1 cellular context compared by ENCODE assay signal in the genomic region with DNA sequence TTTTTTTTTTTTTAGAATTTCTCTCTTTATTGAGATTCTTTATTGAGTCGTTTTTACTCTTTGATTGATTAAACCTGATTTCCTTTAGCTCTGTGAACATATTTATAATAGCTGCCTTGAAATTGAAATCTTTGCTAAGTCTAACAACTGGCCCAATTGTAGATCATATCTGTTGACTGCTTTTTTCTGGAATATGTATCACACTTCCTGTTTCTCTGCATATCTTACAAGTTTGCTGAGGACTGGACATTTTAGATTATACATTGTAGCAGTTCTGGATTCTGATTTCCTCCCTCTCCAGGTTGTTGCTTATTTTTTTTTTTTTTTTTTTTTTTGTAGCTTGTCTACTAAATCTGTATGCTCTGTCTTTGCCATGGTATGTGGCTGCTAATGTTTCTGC.
TF ChIP-seq lines count a peak whose summit lies in the region.

No MANE protein-coding gene starts in this region.

TF ChIP-seq in K562, 482 proteins besides CTCF, POLR2A, EP300 and RAD21 (continued from another document and continues in another):
- TF ChIP-seq NKRF (IDR thresholded peaks at IDR 0.05; ENCODE audit: borderline replicate concordance) (peak; percentile 23; the same call in 1 of the 2 replicates), MYBL2 (IDR thresholded peaks at IDR 0.05; ENCODE audit: low read depth) (no peak), MYBL2 (CRISPR knock-in tag; IDR thresholded peaks at IDR 0.05; ENCODE audit: borderline replicate concordance) (no peak), CCNT2 (IDR thresholded peaks at IDR 0.05; ENCODE audit: borderline replicate concordance, extremely low read depth, insufficient read length, low read depth, low read length) (peak; percentile 32), SMARCC2 (IDR thresholded peaks at IDR 0.05; ENCODE audit: low read depth) (peak; percentile 56; the same call in 1 of the 2 replicates), STAT5B (CRISPR knock-in tag; IDR thresholded peaks at IDR 0.05) (no peak), FOXM1 (IDR thresholded peaks at IDR 0.05; ENCODE audit: low read depth) (peak; percentile 41; the same call in 1 of the 2 replicates), FOXM1 (CRISPR knock-in tag; IDR thresholded peaks at IDR 0.05; ENCODE audit: low read depth) (no peak), MTA2 (IDR thresholded peaks at IDR 0.05; ENCODE audit: low read depth) (0 out of 2 replicates have a peak, but pooled peaks have one; percentile 34), JUNB (CRISPR knock-in tag; conservative IDR thresholded peaks at IDR 0.05) (no peak), HNRNPK (IDR thresholded peaks at IDR 0.05; ENCODE audit: low read depth, low read length, poor library complexity, severe bottlenecking) (no peak), FOXK2 (conservative IDR thresholded peaks at IDR 0.05 in 1 of 2, IDR thresholded peaks at IDR 0.05 in 1 of 2; ENCODE audit: low read depth in 2 of 2) (peak in 1 of 2 experiments; percentile 42; a peak in 1 of 4 replicates), PREB (CRISPR knock-in tag; IDR thresholded peaks at IDR 0.05) (no peak), CBFA2T2 (conservative IDR thresholded peaks at IDR 0.05) (peak; percentile 65), CBFB (CRISPR knock-in tag; IDR thresholded peaks at IDR 0.05) (no peak), BRF1 (IDR thresholded peaks at IDR 0.05; ENCODE audit: borderline replicate concordance, extremely low read depth, insufficient read length) (no peak), ZKSCAN8 (CRISPR knock-in tag; IDR thresholded peaks at IDR 0.05) (no peak), LEF1 (IDR thresholded peaks at IDR 0.05) (0 out of 2 replicates have a peak, but pooled peaks have one; percentile 20), ARNT (IDR thresholded peaks at IDR 0.05) (peak in 1 of 2 experiments; percentile 99; a peak in 2 of 4 replicates), IFI16 (CRISPR knock-in tag; IDR thresholded peaks at IDR 0.05) (no peak), GTF2E2 (tag; IDR thresholded peaks at IDR 0.05) (peak; percentile 24; the same call in 1 of the 2 replicates), ARID1B (IDR thresholded peaks at IDR 0.05) (peak; percentile 86), UBTF (IDR thresholded peaks at IDR 0.05; ENCODE audit: borderline replicate concordance in 1 of 2, low read depth in 2 of 2, low read length in 2 of 2) (no peak), ZNF586 (CRISPR knock-in tag; conservative IDR thresholded peaks at IDR 0.05) (no peak), NCOR1 (IDR thresholded peaks at IDR 0.05) (peak; percentile 60), XRCC5 (IDR thresholded peaks at IDR 0.05; ENCODE audit: low read depth, low read length) (no peak), HDAC3 (IDR thresholded peaks at IDR 0.05; ENCODE audit: borderline replicate concordance, partially characterized antibody) (peak; percentile 55), ZBTB12 (CRISPR knock-in tag; IDR thresholded peaks at IDR 0.05) (no peak), TCF3 (CRISPR knock-in tag; IDR thresholded peaks at IDR 0.05) (peak; percentile 65), RCOR1 (IDR thresholded peaks at IDR 0.05; ENCODE audit: borderline replicate concordance in 1 of 2, low read depth in 2 of 2, low read length in 2 of 2) (peak in 1 of 2 experiments; percentile 87; a peak in 1 of 4 replicates), EP400 (IDR thresholded peaks at IDR 0.05) (no peak; the same call in 1 of the 2 replicates), SRF (CRISPR knock-in tag; IDR thresholded peaks at IDR 0.05) (0 out of 4 replicates have a peak, but pooled peaks of 1 of the 2 experiments have one; percentile 24), BCOR (IDR thresholded peaks at IDR 0.05) (0 out of 2 replicates have a peak, but pooled peaks have one; percentile 13), TAL1 (IDR thresholded peaks at IDR 0.05) (peak; percentile 69), SPI1 (IDR thresholded peaks at IDR 0.05; ENCODE audit: borderline replicate concordance, low read depth, low read length) (peak; percentile 96), SNRNP70 (optimal IDR thresholded peaks at IDR 0.05; ENCODE audit: low read depth, low read length) (no peak), SMARCE1 (IDR thresholded peaks at IDR 0.05) (peak; percentile 82), SOX6 (IDR thresholded peaks at IDR 0.05) (peak; percentile 78), NR3C1 (CRISPR knock-in tag; IDR thresholded peaks at IDR 0.05) (no peak), DACH1 (IDR thresholded peaks at IDR 0.05; ENCODE audit: partially characterized antibody) (no peak), ELF1 (tag; IDR thresholded peaks at IDR 0.05) (peak; percentile 68), ZNF184 (CRISPR knock-in tag; IDR thresholded peaks at IDR 0.05) (no peak), RAD51 (IDR thresholded peaks at IDR 0.05; ENCODE audit: borderline replicate concordance, low read depth) (no peak), DPF2 (IDR thresholded peaks at IDR 0.05) (peak; percentile 82), SMARCA4 (IDR thresholded peaks at IDR 0.05) (peak; percentile 79), MTA1 (IDR thresholded peaks at IDR 0.05; ENCODE audit: borderline replicate concordance) (0 out of 2 replicates have a peak, but pooled peaks have one; percentile 24), CBX1 (IDR thresholded peaks at IDR 0.05; ENCODE audit: low read depth) (no peak), ZNF124 (CRISPR knock-in tag; IDR thresholded peaks at IDR 0.05) (no peak), TRIM24 (IDR thresholded peaks at IDR 0.05) (peak; percentile 65 to 74), GATA2 (CRISPR knock-in tag; IDR thresholded peaks at IDR 0.05) (peak; percentile 61), GATAD2A (IDR thresholded peaks at IDR 0.05) (no peak), KDM1A (IDR thresholded peaks at IDR 0.05) (peak; percentile 82 to 85), CHAMP1 (IDR thresholded peaks at IDR 0.05) (0 out of 2 replicates have a peak, but pooled peaks have one; percentile 54), NFXL1 (CRISPR knock-in tag; IDR thresholded peaks at IDR 0.05) (no peak), CBFA2T3 (IDR thresholded peaks at IDR 0.05) (peak; percentile 83)
- TF ChIP-seq, protein P1, sequence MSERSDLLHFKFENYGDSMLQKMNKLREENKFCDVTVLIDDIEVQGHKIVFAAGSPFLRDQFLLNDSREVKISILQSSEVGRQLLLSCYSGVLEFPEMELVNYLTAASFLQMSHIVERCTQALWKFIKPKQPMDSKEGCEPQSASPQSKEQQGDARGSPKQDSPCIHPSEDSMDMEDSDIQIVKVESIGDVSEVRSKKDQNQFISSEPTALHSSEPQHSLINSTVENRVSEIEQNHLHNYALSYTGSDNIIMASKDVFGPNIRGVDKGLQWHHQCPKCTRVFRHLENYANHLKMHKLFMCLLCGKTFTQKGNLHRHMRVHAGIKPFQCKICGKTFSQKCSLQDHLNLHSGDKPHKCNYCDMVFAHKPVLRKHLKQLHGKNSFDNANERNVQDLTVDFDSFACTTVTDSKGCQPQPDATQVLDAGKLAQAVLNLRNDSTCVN (CRISPR knock-in tag; IDR thresholded peaks at IDR 0.05), result no peak
- TF ChIP-seq, protein P2, sequence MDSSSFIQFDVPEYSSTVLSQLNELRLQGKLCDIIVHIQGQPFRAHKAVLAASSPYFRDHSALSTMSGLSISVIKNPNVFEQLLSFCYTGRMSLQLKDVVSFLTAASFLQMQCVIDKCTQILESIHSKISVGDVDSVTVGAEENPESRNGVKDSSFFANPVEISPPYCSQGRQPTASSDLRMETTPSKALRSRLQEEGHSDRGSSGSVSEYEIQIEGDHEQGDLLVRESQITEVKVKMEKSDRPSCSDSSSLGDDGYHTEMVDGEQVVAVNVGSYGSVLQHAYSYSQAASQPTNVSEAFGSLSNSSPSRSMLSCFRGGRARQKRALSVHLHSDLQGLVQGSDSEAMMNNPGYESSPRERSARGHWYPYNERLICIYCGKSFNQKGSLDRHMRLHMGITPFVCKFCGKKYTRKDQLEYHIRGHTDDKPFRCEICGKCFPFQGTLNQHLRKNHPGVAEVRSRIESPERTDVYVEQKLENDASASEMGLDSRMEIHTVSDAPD (CRISPR knock-in tag; IDR thresholded peaks at IDR 0.05), result no peak
- TF ChIP-seq, protein P3, sequence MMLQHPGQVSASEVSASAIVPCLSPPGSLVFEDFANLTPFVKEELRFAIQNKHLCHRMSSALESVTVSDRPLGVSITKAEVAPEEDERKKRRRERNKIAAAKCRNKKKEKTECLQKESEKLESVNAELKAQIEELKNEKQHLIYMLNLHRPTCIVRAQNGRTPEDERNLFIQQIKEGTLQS (IDR thresholded peaks at IDR 0.05), result no peak
- TF ChIP-seq, protein P3 (CRISPR knock-in tag; conservative IDR thresholded peaks at IDR 0.05), result no peak
- TF ChIP-seq, protein P4, sequence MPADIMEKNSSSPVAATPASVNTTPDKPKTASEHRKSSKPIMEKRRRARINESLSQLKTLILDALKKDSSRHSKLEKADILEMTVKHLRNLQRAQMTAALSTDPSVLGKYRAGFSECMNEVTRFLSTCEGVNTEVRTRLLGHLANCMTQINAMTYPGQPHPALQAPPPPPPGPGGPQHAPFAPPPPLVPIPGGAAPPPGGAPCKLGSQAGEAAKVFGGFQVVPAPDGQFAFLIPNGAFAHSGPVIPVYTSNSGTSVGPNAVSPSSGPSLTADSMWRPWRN (IDR thresholded peaks at IDR 0.05; ENCODE audit: low read depth), result peak; percentile 29; the same call in 1 of the 2 replicates
- TF ChIP-seq, protein P5, sequence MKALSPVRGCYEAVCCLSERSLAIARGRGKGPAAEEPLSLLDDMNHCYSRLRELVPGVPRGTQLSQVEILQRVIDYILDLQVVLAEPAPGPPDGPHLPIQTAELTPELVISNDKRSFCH (CRISPR knock-in tag; IDR thresholded peaks at IDR 0.05), result no peak
- TF ChIP-seq, protein P5 (tag; IDR thresholded peaks at IDR 0.05), result no peak
